Comparison of ENCODE assay signal across 23 cellular contexts in genomic region chr6:169891846-169892245, GRCh38.
"Had no signal": no experiment of that assay in that cellular context is flagged by ENCODE, and none has a peak within 500 bp of the region (broad histone marks: within the 10 kb centered on the region; RNA-seq: fewer than 3 reads in every experiment).

No MANE protein-coding gene starts in this region.

- H3K4me3 Mint-ChIP-seq: dendritic cell treated with granulocyte-macrophage colony-stimulating factor and Interleukin-4, amounts not matched to agents 40 ng/mL and 50 ng/mL, for 4 days; effector memory CD8-positive, alpha-beta T cell; endodermal cell; mesothelial cell of epicardium; naive B cell had no signal

- H3K36me3 Mint-ChIP-seq: mesothelial cell of epicardium, naive B cell had no signal

- H3K27ac ChIP-seq: epithelial cell of prostate, esophagus squamous epithelium, gastrocnemius medialis, heart right ventricle, left lung, lower lobe of right lung had no signal

- H3K4me3 ChIP-seq: esophagus squamous epithelium, gastrocnemius medialis, heart right ventricle, left lung, lower lobe of right lung, mucosa of descending colon had no signal

- H3K27ac Mint-ChIP-seq: dendritic cell treated with granulocyte-macrophage colony-stimulating factor and Interleukin-4, amounts not matched to agents 40 ng/mL and 50 ng/mL, for 4 days; endodermal cell; mesothelial cell of epicardium had no signal

- H3K36me3 ChIP-seq: esophagus squamous epithelium, gastrocnemius medialis, heart right ventricle, left lung, lower lobe of right lung had no signal

- H3K9me3 Mint-ChIP-seq: mesothelial cell of epicardium had no signal

- H3K4me1 Mint-ChIP-seq: endodermal cell, mesothelial cell of epicardium had no signal

- H3K9me3 ChIP-seq: esophagus squamous epithelium, gastrocnemius medialis, heart right ventricle, left lung, lower lobe of right lung, mucosa of descending colon had no signal

- H3K4me1 ChIP-seq: gastrocnemius medialis, heart right ventricle, left lung, lower lobe of right lung had no signal

- DNase-seq: cortex of kidney; effector CD8-positive, alpha-beta T cell; effector memory CD8-positive, alpha-beta T cell; endodermal cell; erythroblast; esophagus squamous epithelium; foreskin fibroblast; foreskin melanocyte; gastrocnemius medialis; glutamatergic neuron; head of caudate nucleus; heart right ventricle; hippocampal formation; left cardiac atrium; left lung; left ventricle myocardium superior; lower lobe of right lung; mesenchymal stem cell; mucosa of descending colon; naive B cell had no signal
